ENCODE assay signal across 20 cellular contexts in the genomic region with DNA sequence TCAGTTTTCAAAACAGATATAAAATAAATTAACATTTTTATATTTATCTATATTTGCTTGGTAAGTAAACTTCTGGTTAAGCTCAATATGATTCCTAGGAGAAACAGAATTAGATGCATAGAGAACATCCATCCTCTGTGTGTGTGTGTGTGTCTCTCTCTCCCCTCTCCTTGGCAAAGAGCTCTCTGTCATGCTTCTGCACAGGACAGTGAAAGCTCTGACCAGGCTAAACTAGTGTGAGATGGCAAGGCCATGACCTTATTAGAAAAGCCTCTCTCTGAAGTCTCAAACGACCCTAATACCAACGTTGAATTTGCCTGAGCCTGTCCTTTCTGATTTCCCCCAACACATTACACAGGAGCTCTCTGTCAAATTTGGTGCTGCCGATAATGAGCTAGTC.
"Had no signal": no experiment of that assay in that cellular context is flagged by ENCODE, and none has a peak within 500 bp of the region (broad histone marks: within the 10 kb centered on the region; RNA-seq: fewer than 3 reads in every experiment).

No MANE protein-coding gene starts in this region.

- H3K4me3 ChIP-seq: heart left ventricle, tibial nerve, uterus had no signal

- DNase-seq: activated CD4-positive, alpha-beta T cell treated with anti-CD3 and anti-CD28 coated beads, Interleukin-2, amount 10 ng/mL, durations not matched to agents 24 days and 14 days; activated CD4-positive, CD25-positive, alpha-beta regulatory T cell; activated CD8-positive, alpha-beta T cell treated with anti-CD3 and anti-CD28 coated beads for 36 hours; activated naive CD4-positive, alpha-beta T cell treated with Interleukin-2 at 50 U/mL for 16 hours; activated naive CD8-positive, alpha-beta T cell treated with anti-CD3 and anti-CD28 coated beads, Interleukin-2, amount 10 ng/mL, durations not matched to agents 7 days and 5 days; activated T-cell treated with anti-CD3 and anti-CD28 coated beads, Interleukin-2, amount 50 U/mL, for 24 hours; central memory CD4-positive, alpha-beta T cell; dorsolateral prefrontal cortex; erythroblast; foreskin melanocyte; heart left ventricle; mesenchymal stem cell; naive thymus-derived CD4-positive, alpha-beta T cell; occipital lobe; posterior cingulate gyrus; stimulated activated naive CD8-positive, alpha-beta T cell treated with anti-CD3 and anti-CD28 coated beads, Interleukin-15, Interleukin-2, amounts not matched to agents 100 U/mL and 50 U/mL, for 24 hours; T-cell; uterus had no signal

- H3K36me3 Mint-ChIP-seq: activated naive CD8-positive, alpha-beta T cell treated with anti-CD3 and anti-CD28 coated beads, Interleukin-2, amount 10 ng/mL, durations not matched to agents 7 days and 5 days; naive thymus-derived CD4-positive, alpha-beta T cell; T-cell had no signal

- ATAC-seq: activated CD8-positive, alpha-beta T cell treated with anti-CD3 and anti-CD28 coated beads for 36 hours; heart left ventricle; naive thymus-derived CD4-positive, alpha-beta T cell; stimulated activated naive CD8-positive, alpha-beta T cell treated with anti-CD3 and anti-CD28 coated beads, Interleukin-15, Interleukin-2, amounts not matched to agents 100 U/mL and 50 U/mL, for 24 hours; T-cell had no signal

- H3K27ac Mint-ChIP-seq: activated CD4-positive, alpha-beta T cell treated with anti-CD3 and anti-CD28 coated beads, Interleukin-2, amount 10 ng/mL, durations not matched to agents 24 days and 14 days; activated CD8-positive, alpha-beta T cell treated with anti-CD3 and anti-CD28 coated beads for 36 hours; activated naive CD8-positive, alpha-beta T cell treated with anti-CD3 and anti-CD28 coated beads, Interleukin-2, amount 10 ng/mL, durations not matched to agents 7 days and 5 days; activated T-cell treated with anti-CD3 and anti-CD28 coated beads, Interleukin-2, amount 50 U/mL, for 24 hours; activated T-helper 2 cell treated with anti-CD3 and anti-CD28 coated beads, Interferon-gamma antibody, Interleukin-2, Interleukin-4, amounts not matched to agents 10 μg/mL and 5 μg/mL and 100 μg/mL, durations not matched to agents 14 hours and 24 hours and 36 hours; naive thymus-derived CD4-positive, alpha-beta T cell; T-cell had no signal

- H3K9me3 Mint-ChIP-seq: activated CD4-positive, alpha-beta T cell treated with anti-CD3 and anti-CD28 coated beads, Interleukin-2, amount 10 ng/mL, durations not matched to agents 24 days and 14 days had no signal

- H3K27me3 Mint-ChIP-seq: activated CD4-positive, alpha-beta T cell treated with anti-CD3 and anti-CD28 coated beads, Interleukin-2, amount 10 ng/mL, durations not matched to agents 24 days and 14 days; activated CD8-positive, alpha-beta T cell treated with anti-CD3 and anti-CD28 coated beads for 36 hours; activated naive CD8-positive, alpha-beta T cell treated with anti-CD3 and anti-CD28 coated beads, Interleukin-2, amount 10 ng/mL, durations not matched to agents 7 days and 5 days; activated T-cell treated with anti-CD3 and anti-CD28 coated beads, Interleukin-2, amount 50 U/mL, for 24 hours; naive thymus-derived CD4-positive, alpha-beta T cell; T-cell had no signal

- H3K9me3 ChIP-seq: heart left ventricle, tibial nerve, uterus had no signal

- H3K4me1 Mint-ChIP-seq: activated CD4-positive, alpha-beta T cell treated with anti-CD3 and anti-CD28 coated beads, Interleukin-2, amount 10 ng/mL, durations not matched to agents 24 days and 14 days; activated naive CD8-positive, alpha-beta T cell treated with anti-CD3 and anti-CD28 coated beads, Interleukin-2, amount 10 ng/mL, durations not matched to agents 7 days and 5 days; naive thymus-derived CD4-positive, alpha-beta T cell; T-cell had no signal

- H3K36me3 ChIP-seq: heart left ventricle, tibial nerve, uterus had no signal

- H3K27ac ChIP-seq: dorsolateral prefrontal cortex, heart left ventricle, tibial nerve, uterus had no signal

- H3K4me1 ChIP-seq: heart left ventricle, tibial nerve, uterus had no signal

- H3K27me3 ChIP-seq: dorsolateral prefrontal cortex, heart left ventricle, tibial nerve, uterus had no signal

- H3K4me3 Mint-ChIP-seq: activated CD4-positive, alpha-beta T cell treated with anti-CD3 and anti-CD28 coated beads, Interleukin-2, amount 10 ng/mL, durations not matched to agents 24 days and 14 days; activated CD8-positive, alpha-beta T cell treated with anti-CD3 and anti-CD28 coated beads for 36 hours; activated naive CD8-positive, alpha-beta T cell treated with anti-CD3 and anti-CD28 coated beads, Interleukin-2, amount 10 ng/mL, durations not matched to agents 7 days and 5 days; activated T-cell treated with anti-CD3 and anti-CD28 coated beads, Interleukin-2, amount 50 U/mL, for 24 hours; naive thymus-derived CD4-positive, alpha-beta T cell; T-cell had no signal
